Comparison of ENCODE assay signal across 2 cellular contexts in the genomic region with DNA sequence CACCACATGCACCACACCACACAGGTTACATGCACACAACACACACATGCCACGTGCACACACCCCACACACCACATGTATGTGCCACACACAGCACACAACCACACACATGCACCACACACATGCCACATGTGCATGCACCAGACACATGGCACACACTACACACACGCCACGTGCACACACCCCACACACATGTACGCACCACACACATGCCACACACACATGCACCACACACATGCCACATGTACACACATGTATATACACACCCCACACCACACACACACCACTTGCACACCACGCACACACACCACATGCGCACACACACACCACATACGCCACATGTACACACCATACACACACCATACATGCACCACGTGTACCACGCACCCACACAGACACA.
TF ChIP-seq lines count a peak whose summit lies in the region.

No MANE protein-coding gene starts in this region.

TF ChIP-seq in GM12891, 5 proteins besides CTCF, POLR2A, EP300 and RAD21:
- TF ChIP-seq SPI1 (IDR thresholded peaks at IDR 0.05; ENCODE audit: low read depth, low read length) (no peak), PAX5 (IDR thresholded peaks at IDR 0.05; ENCODE audit: insufficient read depth, low read length, severe bottlenecking) (no peak), POU2F2 (IDR thresholded peaks at IDR 0.05; ENCODE audit: low read depth, low read length) (no peak), TAF1 (IDR thresholded peaks at IDR 0.05; ENCODE audit: low read depth, low read length) (no peak)

TF ChIP-seq in GM12878, 131 proteins besides CTCF, POLR2A, EP300 and RAD21:
- TF ChIP-seq HDGF (IDR thresholded peaks at IDR 0.05), result 0 out of 2 replicates have a peak, but pooled peaks have one; percentile 76
- TF ChIP-seq NR2C2 (IDR thresholded peaks at IDR 0.05; ENCODE audit: borderline replicate concordance, control insufficient read depth, insufficient read length, low read depth), result peak; percentile 41
- TF ChIP-seq POU2F2 (IDR thresholded peaks at IDR 0.05; ENCODE audit: borderline replicate concordance, low read depth, low read length), result no peak
